ENCODE assay signal across 8 cellular contexts in genomic region chr1:16980473-16981268, GRCh38. TPM values are rescaled to one million over a fixed set of nuclear protein-coding genes. Genes with fewer than 3 reads are reported as not detected.
A peak's percentile ranks its signal among the peaks of the same experiment; 100 is the strongest.
DNase-seq lines count a peak whose midpoint lies in the region; ATAC-seq and TF ChIP-seq lines count a peak whose summit lies in the region.

Gene MFAP2 (minus strand): TSS chr1:16980620. CDS start chr1:16978273, 2,347 bp downstream.

- DNase-seq in activated T-cell treated with anti-CD3 and anti-CD28 coated beads, Interleukin-2, amount 50 U/mL, for 4 hours, result no peak
- no peak for DNase-seq in activated T-cell treated with anti-CD3 and anti-CD28 coated beads for 4 hours
- peak in 2 of 4 donors; percentile 30 to 36 for DNase-seq in body of pancreas
- DNase-seq in left lung, result peak in 1 of 2 donors; percentile 79
- no peak for DNase-seq in tibial artery
- DNase-seq in GM20000 (ENCODE audit: low spot score), result no peak
- no peak for DNase-seq in NCI-H2196 treated with DMSO at 0.1 percent for 48 hours (lab: John Stamatoyannopoulos, UW; ENCODE audit: unreplicated experiment)

- H3K4me3 Mint-ChIP-seq in activated T-cell treated with anti-CD3 and anti-CD28 coated beads, Interleukin-2, amount 50 U/mL, for 4 hours, result peak within 1 kb of the TSS; percentile 55

- peaks cover 6% of the 10 kb centered on the region for H3K4me1 ChIP-seq in body of pancreas
- peaks cover 6 to 14% of the 10 kb centered on the region in 2 donors for H3K4me1 ChIP-seq in left lung
- H3K4me1 ChIP-seq in tibial artery, result peaks cover 0 to 46% (median 34%) of the 10 kb centered on the region in 4 donors

- no peaks in the 10 kb centered on the region for H3K36me3 ChIP-seq in body of pancreas (replicated peaks in 1 of 2; ENCODE audit: insufficient read depth in 1 of 2, low read depth in 2 of 2)
- peaks cover 0 to 7% of the 10 kb centered on the region in 2 donors for H3K36me3 ChIP-seq in left lung
- H3K36me3 ChIP-seq in tibial artery, result peaks cover 0 to 3% (median 1%) of the 10 kb centered on the region in 3 donors

- H3K36me3 Mint-ChIP-seq in activated T-cell treated with anti-CD3 and anti-CD28 coated beads, Interleukin-2, amount 50 U/mL, for 4 hours (ENCODE audit: insufficient read depth), result peaks cover 3% of the 10 kb centered on the region

- peaks cover 9% of the 10 kb centered on the region for H3K4me1 Mint-ChIP-seq in activated T-cell treated with anti-CD3 and anti-CD28 coated beads, Interleukin-2, amount 50 U/mL, for 4 hours (ENCODE audit: low read depth)

- no peaks in the 10 kb centered on the region for H3K9me3 Mint-ChIP-seq in activated T-cell treated with anti-CD3 and anti-CD28 coated beads, Interleukin-2, amount 50 U/mL, for 4 hours

- H3K27me3 Mint-ChIP-seq in activated T-cell treated with anti-CD3 and anti-CD28 coated beads, Interleukin-2, amount 50 U/mL, for 4 hours (ENCODE audit: low read depth), result peaks cover 29% of the 10 kb centered on the region

- no peak for TF ChIP-seq CTCF in body of pancreas (IDR thresholded peaks at IDR 0.05)
- no peak for TF ChIP-seq CTCF in left lung (IDR thresholded peaks at IDR 0.05)
- no peak for TF ChIP-seq CTCF in tibial artery (IDR thresholded peaks at IDR 0.05)
- TF ChIP-seq CTCF in GM20000 (IDR thresholded peaks at IDR 0.05; ENCODE audit: extremely low read depth, missing control alignments), result no peak

- intact Hi-C loops in body of pancreas (cut with DNase I) (no loop called here), left lung (cut with DNase I) (no loop called here), tibial artery (cut with DNase I; ENCODE audit: low total_unique reads) (no loop called here)

- H3K27me3 ChIP-seq in body of pancreas (no peaks in the 10 kb centered on the region), left lung (peaks cover 0 to 48% of the 10 kb centered on the region in 2 donors), tibial artery (no peaks in the 10 kb centered on the region)

- TF ChIP-seq POLR2A in body of pancreas (IDR thresholded peaks at IDR 0.05), result no peak

- WGBS in body of pancreas, 2 donors, result 14 to 78% methylated on average over 3 to 35 of the region's 53 CpGs

- H3K9me3 ChIP-seq in body of pancreas, result no peaks in the 10 kb centered on the region
- no peaks in the 10 kb centered on the region for H3K9me3 ChIP-seq in left lung
- no peaks in the 10 kb centered on the region for H3K9me3 ChIP-seq in tibial artery

- H3K4me3 ChIP-seq in body of pancreas, result peak within 1 kb of the TSS; percentile 5 to 15
- H3K4me3 ChIP-seq in left lung, result peak within 1 kb of the TSS; percentile 25
- peak within 1 kb of the TSS; percentile 62 to 66 for H3K4me3 ChIP-seq in tibial artery

- peak; percentile 58 to 63 for ATAC-seq in activated T-cell treated with anti-CD3 and anti-CD28 coated beads, Interleukin-2, amount 50 U/mL, for 4 hours
- no peak for ATAC-seq in body of pancreas
- peak; percentile 26 for ATAC-seq in left lung
- ATAC-seq in GM18868 (IDR thresholded peaks at IDR 0.05; ENCODE audit: unreplicated experiment), result no peak

- H3K27ac ChIP-seq in body of pancreas (peak within 1 kb of the TSS in 1 of 4 donors; percentile 50), left lung (peak within 1 kb of the TSS in 1 of 2 donors; percentile 72), tibial artery (peak within 1 kb of the TSS; percentile 86 to 98)

RNA-seq across cellular contexts. Expression of gene MFAP2, which starts in this region (rescaled TPM):
- total RNA-seq in activated T-cell treated with anti-CD3 and anti-CD28 coated beads, Interleukin-2, amount 50 U/mL, for 4 hours, result under 1 TPM in 1 of 3 donors, not detected in 2; 0.26 TPM
- 10 to 100 TPM in 1 of 2 donors, 1 to 10 TPM in 1; 1.3 to 13.5 TPM for total RNA-seq in body of pancreas
- total RNA-seq in left lung, result 10 to 100 TPM in 1 of 2 donors, 1 to 10 TPM in 1; 8.0 to 54.3 TPM

Comparison
In these comparisons a context has a peak if more than half of its experiments do, and no peak if none do; other contexts are left out.
1. Peak in ATAC-seq in activated T-cell treated with anti-CD3 and anti-CD28 coated beads, Interleukin-2, amount 50 U/mL, for 4 hours; RNA of the gene not detected or under 1 TPM.
2. H3K4me3 ChIP-seq: peak in every context shown above with its lines; median percentile 64 in tibial artery; 25 in left lung; 10 in body of pancreas.